29 cellular contexts compared by ENCODE assay signal in genomic region chr6:56176741-56177140, GRCh38.
"Had no signal": no experiment of that assay in that cellular context is flagged by ENCODE, and none has a peak within 500 bp of the region (broad histone marks: within the 10 kb centered on the region; RNA-seq: fewer than 3 reads in every experiment).

No MANE protein-coding gene starts in this region.

- H3K36me3 ChIP-seq: cardiac muscle cell, WERI-Rb-1 had no signal

- ATAC-seq: activated CD4-positive, alpha-beta T cell treated with anti-CD3 and anti-CD28 coated beads for 36 hours; activated CD4-positive, CD25-positive, alpha-beta regulatory T cell treated with anti-CD3 and anti-CD28 coated beads, Interleukin-2, amount 50 U/mL, for 24 hours; activated CD8-positive, alpha-beta memory T cell treated with anti-CD3 and anti-CD28 coated beads, Interleukin-2, amount 10 ng/mL, durations not matched to agents 7 days and 5 days; activated CD8-positive, alpha-beta T cell treated with anti-CD3 and anti-CD28 coated beads, Interleukin-2, amount 10 ng/mL, durations not matched to agents 7 days and 5 days; activated naive CD8-positive, alpha-beta T cell treated with anti-CD3 and anti-CD28 coated beads, Interleukin-2, amount 50 U/mL, for 24 hours; WTC11 had no signal

- H3K27me3 ChIP-seq: ascending aorta, cardiac muscle cell had no signal

- DNase-seq: activated CD4-positive, alpha-beta memory T cell treated with anti-CD3 and anti-CD28 coated beads, Interleukin-2, amount 10 ng/mL, durations not matched to agents 7 days and 5 days; activated CD4-positive, alpha-beta T cell treated with anti-CD3 and anti-CD28 coated beads for 1 hour; activated CD4-positive, alpha-beta T cell treated with anti-CD3 and anti-CD28 coated beads for 36 hours; activated CD4-positive, alpha-beta T cell treated with anti-CD3 and anti-CD28 coated beads for 48 hours; activated CD4-positive, alpha-beta T cell treated with anti-CD3 and anti-CD28 coated beads, Interleukin-2, amount 10 ng/mL, durations not matched to agents 7 days and 5 days; activated CD4-positive, alpha-beta T cell treated with anti-CD3 and anti-CD28 coated beads, Interleukin-2, amount 50 U/mL, for 48 hours; activated CD4-positive, CD25-positive, alpha-beta regulatory T cell; activated CD8-positive, alpha-beta memory T cell treated with anti-CD3 and anti-CD28 coated beads for 24 hours; activated CD8-positive, alpha-beta memory T cell treated with anti-CD3 and anti-CD28 coated beads, Interleukin-2, amount 10 ng/mL, durations not matched to agents 7 days and 5 days; activated CD8-positive, alpha-beta memory T cell treated with anti-CD3 and anti-CD28 coated beads, Interleukin-2, amount 50 U/mL, for 48 hours; activated CD8-positive, alpha-beta T cell treated with anti-CD3 and anti-CD28 coated beads, Interleukin-2, amount 10 ng/mL, durations not matched to agents 7 days and 5 days; activated effector memory CD4-positive, alpha-beta T cell treated with Interleukin-2 at 50 U/mL for 16 hours; activated gamma-delta T cell; activated naive CD4-positive, alpha-beta T cell treated with anti-CD3 and anti-CD28 coated beads, Interleukin-2, amount 10 ng/mL, durations not matched to agents 7 days and 5 days; activated naive CD4-positive, alpha-beta T cell treated with Interleukin-2 at 50 U/mL for 16 hours; activated naive CD8-positive, alpha-beta T cell treated with anti-CD3 and anti-CD28 coated beads, Interleukin-2, amount 10 ng/mL, durations not matched to agents 7 days and 5 days; activated naive CD8-positive, alpha-beta T cell treated with anti-CD3 and anti-CD28 coated beads, Interleukin-2, amount 50 U/mL, for 24 hours; activated T-cell treated with anti-CD3 and anti-CD28 coated beads, Interleukin-2, amount 50 U/mL, for 24 hours; activated T-cell treated with anti-CD3 and anti-CD28 coated beads, Interleukin-2, amount 50 U/mL, for 48 hours; amygdala; caudate nucleus; cerebellar nuclear complex; T-helper 2 cell; T-helper 9 cell; WERI-Rb-1 had no signal

- H3K4me3 ChIP-seq: ascending aorta, cardiac muscle cell had no signal

- H3K27ac ChIP-seq: ascending aorta, cardiac muscle cell, WERI-Rb-1 had no signal
